Comparison of ENCODE assay signal across 10 cellular contexts in the genomic region with DNA sequence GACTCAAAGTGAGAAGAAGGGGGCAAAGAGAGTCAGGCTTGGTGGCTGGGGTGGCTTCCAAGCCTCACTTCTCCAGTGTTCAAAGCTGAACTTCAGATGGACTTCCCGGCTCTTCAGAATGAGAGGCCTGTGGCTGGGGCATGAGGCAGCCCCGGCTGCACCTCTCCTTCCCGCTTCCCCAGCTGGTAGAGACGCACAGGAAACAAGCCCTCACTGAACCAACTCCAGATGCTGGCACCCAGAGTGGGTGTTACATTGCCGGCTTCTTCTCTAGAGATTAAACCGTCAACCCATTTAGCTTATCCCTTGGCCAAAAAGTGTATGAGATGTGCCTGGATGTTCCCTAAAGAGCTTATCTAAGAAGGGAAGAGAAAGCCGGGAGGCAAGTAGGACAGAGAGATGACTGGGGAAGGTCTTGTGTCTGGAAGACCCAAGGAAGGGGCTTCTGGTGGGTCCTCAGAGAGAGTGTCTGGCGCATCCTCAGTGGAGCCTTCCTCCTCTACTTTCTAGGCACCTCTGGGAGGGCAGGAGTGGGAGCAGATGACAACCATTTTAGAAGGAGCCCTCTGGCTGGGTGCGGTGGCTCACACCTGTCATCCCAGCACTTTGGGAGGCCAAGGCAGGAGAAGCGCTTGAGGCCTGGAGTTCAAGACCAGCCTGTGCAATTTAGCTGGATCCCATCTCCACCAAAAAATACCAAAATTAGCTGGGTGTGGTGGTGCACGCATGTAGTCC. TPM values are rescaled to one million over a fixed set of nuclear protein-coding genes. Genes with fewer than 3 reads are reported as not detected.
DNase-seq lines count a peak whose midpoint lies in the region; ATAC-seq and TF ChIP-seq lines count a peak whose summit lies in the region.
"Had no signal": no experiment of that assay in that cellular context is flagged by ENCODE, and none has a peak within 500 bp of the region (broad histone marks: within the 10 kb centered on the region; RNA-seq: fewer than 3 reads in every experiment).

No MANE protein-coding gene starts in this region.

- TF ChIP-seq CTCF in ascending aorta (IDR thresholded peaks at IDR 0.05) (no peak), mesothelial cell of epicardium (IDR thresholded peaks at IDR 0.05; ENCODE audit: unreplicated experiment) (no peak), transverse colon (IDR thresholded peaks at IDR 0.05) (no peak)

- no peak for TF ChIP-seq POLR2A in transverse colon (IDR thresholded peaks at IDR 0.05)

- POLR2A ChIA-PET in activated CD4-positive, alpha-beta memory T cell treated with anti-CD3 and anti-CD28 coated beads for 36 hours (lab: Charles Lee) = interaction anchor here (1.0 to 2.0 kb wide), 3 partner anchors 11 to 78 kb away, joined by 3 to 19 read pairs (median 4); a partner anchor contains a TSS
- POLR2A ChIA-PET in activated CD4-positive, alpha-beta memory T cell treated with anti-CD3 and anti-CD28 coated beads, Interleukin-2, amount 10 ng/mL, durations not matched to agents 7 days and 5 days (lab: Charles Lee) = interaction anchor here (1.1 to 3.8 kb wide), 8 partner anchors 7 to 78 kb away, joined by 3 to 30 read pairs (median 5); a partner anchor contains a TSS

- intact Hi-C loops in activated CD4-positive, alpha-beta memory T cell treated with anti-CD3 and anti-CD28 coated beads for 36 hours (cut with micrococcal nuclease) = no loop called here
- intact Hi-C loops in ascending aorta (cut with DNase I) (loop anchor here (10.0 kb wide), 3 partner anchors 144 to 424 kb away; a partner anchor contains a TSS), transverse colon (cut with DNase I; ENCODE audit: low total_unique reads) (no loop called here)

- ATAC-seq in GM19467 (IDR thresholded peaks at IDR 0.05; ENCODE audit: unreplicated experiment) (no peak), HG02763 (IDR thresholded peaks at IDR 0.05; ENCODE audit: unreplicated experiment) (no peak)
- ATAC-seq: body of pancreas had no signal

- CTCF ChIA-PET in activated CD4-positive, alpha-beta memory T cell treated with anti-CD3 and anti-CD28 coated beads for 36 hours (lab: Charles Lee) = interaction anchor here (1.0 to 6.3 kb wide), 4 partner anchors 10 to 70 kb away, joined by 5 to 51 read pairs (median 6); no protein-coding TSS in a partner anchor
- CTCF ChIA-PET in activated CD4-positive, alpha-beta memory T cell treated with anti-CD3 and anti-CD28 coated beads, Interleukin-2, amount 10 ng/mL, durations not matched to agents 7 days and 5 days (lab: Charles Lee) = interaction anchor here (0.6 to 2.2 kb wide), 5 partner anchors 10 to 623 kb away, joined by 3 to 23 read pairs (median 4); no protein-coding TSS in a partner anchor

- peaks cover 7 to 20% of the 10 kb centered on the region in 2 donors for H3K36me3 ChIP-seq in ascending aorta
- H3K36me3 ChIP-seq in transverse colon = no peaks in the 10 kb centered on the region

- H3K27ac ChIP-seq in ascending aorta = peak overlapping the region; percentile 97 to 100
- peak overlapping the region; percentile 79 to 86 (median 84) for H3K27ac ChIP-seq in transverse colon

- in situ Hi-C loops in transverse colon (cut with MboI; ENCODE audit: low pct_ligation_motif_present in 1 of 4, low pct_unique_long_range_greater_than_20kb in 1 of 4, low sequenced_read_pairs in 3 of 4) = no loop called here

- DNase-seq in activated CD4-positive, alpha-beta memory T cell treated with anti-CD3 and anti-CD28 coated beads for 36 hours = peak; percentile 55
- DNase-seq in activated CD4-positive, alpha-beta memory T cell treated with anti-CD3 and anti-CD28 coated beads, Interleukin-2, amount 10 ng/mL, durations not matched to agents 7 days and 5 days = no peak
- DNase-seq in ascending aorta (ENCODE audit: low spot score in 2 of 2) (peak in 1 of 2 donors; percentile 79), mesothelial cell of epicardium (ENCODE audit: low spot score in 2 of 2, unreplicated experiment in 2 of 2) (no peak), transverse colon (peak; percentile 21), NCI-H2081 (lab: John Stamatoyannopoulos, UW) (no peak)
- DNase-seq: NCI-H2107 had no signal

- H3K36me3 Mint-ChIP-seq in activated CD4-positive, alpha-beta memory T cell treated with anti-CD3 and anti-CD28 coated beads for 36 hours = no peaks in the 10 kb centered on the region
- H3K36me3 Mint-ChIP-seq in activated CD4-positive, alpha-beta memory T cell treated with anti-CD3 and anti-CD28 coated beads, Interleukin-2, amount 10 ng/mL, durations not matched to agents 7 days and 5 days (ENCODE audit: low read depth) = no peaks in the 10 kb centered on the region
- H3K36me3 Mint-ChIP-seq in mesothelial cell of epicardium = peaks cover 2% of the 10 kb centered on the region

- no peaks in the 10 kb centered on the region for H3K9me3 Mint-ChIP-seq in activated CD4-positive, alpha-beta memory T cell treated with anti-CD3 and anti-CD28 coated beads for 36 hours
- no peaks in the 10 kb centered on the region for H3K9me3 Mint-ChIP-seq in activated CD4-positive, alpha-beta memory T cell treated with anti-CD3 and anti-CD28 coated beads, Interleukin-2, amount 10 ng/mL, durations not matched to agents 7 days and 5 days
- H3K9me3 Mint-ChIP-seq in mesothelial cell of epicardium = no peaks in the 10 kb centered on the region

- peaks cover 24% of the 10 kb centered on the region for H3K27me3 Mint-ChIP-seq in activated CD4-positive, alpha-beta memory T cell treated with anti-CD3 and anti-CD28 coated beads for 36 hours
- H3K27me3 Mint-ChIP-seq in activated CD4-positive, alpha-beta memory T cell treated with anti-CD3 and anti-CD28 coated beads, Interleukin-2, amount 10 ng/mL, durations not matched to agents 7 days and 5 days = peaks cover 16% of the 10 kb centered on the region
- H3K27me3 Mint-ChIP-seq in mesothelial cell of epicardium (ENCODE audit: low read depth) = peaks cover 3% of the 10 kb centered on the region

- no peak overlapping the region for H3K4me3 Mint-ChIP-seq in activated CD4-positive, alpha-beta memory T cell treated with anti-CD3 and anti-CD28 coated beads for 36 hours
- no peak overlapping the region for H3K4me3 Mint-ChIP-seq in activated CD4-positive, alpha-beta memory T cell treated with anti-CD3 and anti-CD28 coated beads, Interleukin-2, amount 10 ng/mL, durations not matched to agents 7 days and 5 days
- H3K4me3 Mint-ChIP-seq in mesothelial cell of epicardium = no peak overlapping the region

- no peak for TF ChIP-seq EP300 in transverse colon (IDR thresholded peaks at IDR 0.05; ENCODE audit: low read depth)

- WGBS in transverse colon (ENCODE audit: low coverage in 1 of 2), 2 donors = 74 to 81% methylated on average over 7 to 11 of the region's 11 CpGs

- H3K27me3 ChIP-seq in ascending aorta (no peaks in the 10 kb centered on the region), transverse colon (peaks cover 3% of the 10 kb centered on the region)
- H3K27me3 ChIP-seq: body of pancreas had no signal

- H3K4me1 ChIP-seq in ascending aorta (peaks cover 26 to 46% of the 10 kb centered on the region in 2 donors), transverse colon (peaks cover 6 to 45% (median 37%) of the 10 kb centered on the region in 4 donors)

- H3K9me3 ChIP-seq in ascending aorta (no peaks in the 10 kb centered on the region), transverse colon (no peaks in the 10 kb centered on the region)
- H3K9me3 ChIP-seq: body of pancreas had no signal

- H3K27ac Mint-ChIP-seq in activated CD4-positive, alpha-beta memory T cell treated with anti-CD3 and anti-CD28 coated beads for 36 hours = no peak overlapping the region
- H3K27ac Mint-ChIP-seq in activated CD4-positive, alpha-beta memory T cell treated with anti-CD3 and anti-CD28 coated beads, Interleukin-2, amount 10 ng/mL, durations not matched to agents 7 days and 5 days = no peak overlapping the region
- peak overlapping the region; percentile 14 for H3K27ac Mint-ChIP-seq in mesothelial cell of epicardium

- H3K4me3 ChIP-seq in ascending aorta (peak overlapping the region; percentile 70 to 88), transverse colon (no peak overlapping the region)
- H3K4me3 ChIP-seq: body of pancreas had no signal

- H3K4me1 Mint-ChIP-seq in activated CD4-positive, alpha-beta memory T cell treated with anti-CD3 and anti-CD28 coated beads for 36 hours (ENCODE audit: low read depth) = peaks cover 30% of the 10 kb centered on the region
- peaks cover 39% of the 10 kb centered on the region for H3K4me1 Mint-ChIP-seq in activated CD4-positive, alpha-beta memory T cell treated with anti-CD3 and anti-CD28 coated beads, Interleukin-2, amount 10 ng/mL, durations not matched to agents 7 days and 5 days
- H3K4me1 Mint-ChIP-seq in mesothelial cell of epicardium = peaks cover 40% of the 10 kb centered on the region

RNA-seq across cellular contexts. Expression of a gene that starts 2.0 kb away (rescaled TPM):
- total RNA-seq in activated CD4-positive, alpha-beta memory T cell treated with anti-CD3 and anti-CD28 coated beads for 36 hours = 1 to 10 TPM; 1.1 TPM
- total RNA-seq in activated CD4-positive, alpha-beta memory T cell treated with anti-CD3 and anti-CD28 coated beads, Interleukin-2, amount 10 ng/mL, durations not matched to agents 7 days and 5 days = 1 to 10 TPM; 1.4 to 1.6 TPM
- total RNA-seq in ascending aorta (85.3 TPM), mesothelial cell of epicardium (16.1 to 18.0 TPM (median 16.6 TPM) in 3 replicates), transverse colon (10 to 100 TPM in 3 of 4 donors, 1 to 10 TPM in 1; 7.2 to 26.2 (median 16.3) TPM)

RNA-seq across cellular contexts. Expression of a gene that starts 28.2 kb away (rescaled TPM):
- 100 to 1,000 TPM; 280 to 288 TPM for total RNA-seq in activated CD4-positive, alpha-beta memory T cell treated with anti-CD3 and anti-CD28 coated beads for 36 hours
- total RNA-seq in activated CD4-positive, alpha-beta memory T cell treated with anti-CD3 and anti-CD28 coated beads, Interleukin-2, amount 10 ng/mL, durations not matched to agents 7 days and 5 days = 100 to 1,000 TPM; 470 to 472 TPM
- 394 TPM for total RNA-seq in ascending aorta
- total RNA-seq in mesothelial cell of epicardium = 257 to 268 TPM (median 262 TPM) in 3 replicates
- total RNA-seq in transverse colon = 100 to 1,000 TPM; 176 to 395 (median 269) TPM

RNA-seq across cellular contexts. Expression of a gene that starts 35.7 kb away (rescaled TPM):
- not detected for total RNA-seq in activated CD4-positive, alpha-beta memory T cell treated with anti-CD3 and anti-CD28 coated beads for 36 hours
- total RNA-seq in activated CD4-positive, alpha-beta memory T cell treated with anti-CD3 and anti-CD28 coated beads, Interleukin-2, amount 10 ng/mL, durations not matched to agents 7 days and 5 days = not detected
- not detected for total RNA-seq in ascending aorta
- 1.2 to 1.9 TPM (median 1.7 TPM) in 3 replicates for total RNA-seq in mesothelial cell of epicardium
- not detected for total RNA-seq in transverse colon
- total RNA-seq: body of pancreas had no signal

RNA-seq across cellular contexts. Expression of a gene that starts 43.3 kb away (rescaled TPM):
- 1 to 10 TPM; 1.1 to 1.5 TPM for total RNA-seq in activated CD4-positive, alpha-beta memory T cell treated with anti-CD3 and anti-CD28 coated beads for 36 hours
- total RNA-seq in activated CD4-positive, alpha-beta memory T cell treated with anti-CD3 and anti-CD28 coated beads, Interleukin-2, amount 10 ng/mL, durations not matched to agents 7 days and 5 days = 1 to 10 TPM; 2.4 to 3.8 TPM
- total RNA-seq in ascending aorta (55.8 TPM), mesothelial cell of epicardium (4.9 to 5.0 TPM (median 4.9 TPM) in 3 replicates), transverse colon (1 to 10 TPM; 1.5 to 5.4 (median 3.3) TPM)

Comparison
In these comparisons a context has a peak if more than half of its experiments do, and no peak if none do; other contexts are left out.
1. DNase-seq: peak in activated CD4-positive, alpha-beta memory T cell treated with anti-CD3 and anti-CD28 coated beads for 36 hours (single experiment) and transverse colon (single experiment); none in activated CD4-positive, alpha-beta memory T cell treated with anti-CD3 and anti-CD28 coated beads, Interleukin-2, amount 10 ng/mL, durations not matched to agents 7 days and 5 days (single experiment), mesothelial cell of epicardium (0 of 2) and NCI-H2081 (0 of 2).
2. H3K4me3 ChIP-seq: peak in ascending aorta (2 of 2); none in transverse colon (0 of 4).